Comparison of ENCODE assay signal across 19 cellular contexts in the genomic region with DNA sequence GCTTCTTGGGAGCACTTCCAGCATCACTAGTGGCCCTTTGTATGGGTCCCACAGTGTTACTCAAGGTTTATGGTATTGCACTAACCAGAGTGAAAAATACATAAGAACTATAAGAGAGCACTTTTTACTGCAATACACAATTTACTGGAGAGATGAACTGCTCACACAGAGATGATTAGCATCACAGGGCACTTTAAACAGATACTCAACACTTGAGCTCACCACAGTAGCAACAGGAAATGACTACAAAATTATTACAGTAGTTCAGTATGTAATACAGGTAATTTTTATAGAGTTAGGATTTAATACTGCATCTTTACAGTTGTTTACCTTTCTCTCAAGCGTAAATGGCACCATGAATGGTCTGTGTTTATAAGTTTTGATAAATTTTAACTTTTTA.
"Had no signal": no experiment of that assay in that cellular context is flagged by ENCODE, and none has a peak within 500 bp of the region (broad histone marks: within the 10 kb centered on the region; RNA-seq: fewer than 3 reads in every experiment).

No MANE protein-coding gene starts in this region.

- H3K4me3 ChIP-seq: esophagus muscularis mucosa, gastrocnemius medialis, psoas muscle, right lobe of liver, tibial artery, upper lobe of left lung, uterus had no signal

- H3K4me3 Mint-ChIP-seq: nephron progenitor cell; stimulated activated memory B cell treated with anti-CD40 and anti-IgM and Interleukin-4, amounts not matched to agents 10 μg/mL and 1 μg/mL and 100 μg/mL, for 72 hours; stimulated activated naive CD8-positive, alpha-beta T cell treated with anti-CD3 and anti-CD28 coated beads, Interleukin-15, Interleukin-2, amounts not matched to agents 100 ng/mL and 50 ng/mL, for 24 hours had no signal

- H3K36me3 Mint-ChIP-seq: stimulated activated memory B cell treated with anti-CD40 and anti-IgM and Interleukin-4, amounts not matched to agents 10 μg/mL and 1 μg/mL and 100 μg/mL, for 72 hours had no signal

- H3K27me3 Mint-ChIP-seq: naive thymus-derived CD4-positive, alpha-beta T cell; stimulated activated memory B cell treated with anti-CD40 and anti-IgM and Interleukin-4, amounts not matched to agents 10 μg/mL and 1 μg/mL and 100 μg/mL, for 72 hours had no signal

- ATAC-seq: gastrocnemius medialis; left lobe of liver; naive thymus-derived CD4-positive, alpha-beta T cell; psoas muscle; right lobe of liver; stimulated activated memory B cell treated with anti-CD40 and anti-IgM and Interleukin-4, amounts not matched to agents 10 μg/mL and 1 μg/mL and 100 μg/mL, for 72 hours had no signal

- H3K9me3 Mint-ChIP-seq: stimulated activated memory B cell treated with anti-CD40 and anti-IgM and Interleukin-4, amounts not matched to agents 10 μg/mL and 1 μg/mL and 100 μg/mL, for 72 hours; stimulated activated naive CD8-positive, alpha-beta T cell treated with anti-CD3 and anti-CD28 coated beads, Interleukin-15, Interleukin-2, amounts not matched to agents 100 ng/mL and 50 ng/mL, for 24 hours had no signal

- H3K27me3 ChIP-seq: esophagus muscularis mucosa, gastrocnemius medialis, neutrophil, right lobe of liver, tibial artery, upper lobe of left lung, uterus had no signal

- DNase-seq: effector CD8-positive, alpha-beta T cell; gastrocnemius medialis; islet precursor cell; mammary epithelial cell; naive thymus-derived CD4-positive, alpha-beta T cell; nephron progenitor cell; psoas muscle; retina; right lobe of liver; stimulated activated CD4-positive, alpha-beta T cell treated with anti-CD3 and anti-CD28 coated beads, Interleukin-4, amount 100 ng/mL, for 1 hour; stimulated activated CD8-positive, alpha-beta memory T cell treated with anti-CD3 and anti-CD28 coated beads, Interleukin-4, amount 100 ng/mL, for 48 hours; tibial artery; upper lobe of left lung; uterus had no signal

- H3K4me1 Mint-ChIP-seq: nephron progenitor cell had no signal

- H3K27ac Mint-ChIP-seq: nephron progenitor cell; stimulated activated memory B cell treated with anti-CD40 and anti-IgM and Interleukin-4, amounts not matched to agents 10 μg/mL and 1 μg/mL and 100 μg/mL, for 72 hours; stimulated activated naive CD8-positive, alpha-beta T cell treated with anti-CD3 and anti-CD28 coated beads, Interleukin-15, Interleukin-2, amounts not matched to agents 100 ng/mL and 50 ng/mL, for 24 hours had no signal

- H3K9me3 ChIP-seq: esophagus muscularis mucosa, gastrocnemius medialis, neutrophil, psoas muscle, right lobe of liver, tibial artery, upper lobe of left lung, uterus had no signal

- H3K36me3 ChIP-seq: esophagus muscularis mucosa, gastrocnemius medialis, neutrophil, right lobe of liver, tibial artery, upper lobe of left lung, uterus had no signal
